Comparison of ENCODE assay signal across 1 cellular context in genomic region chr10:72276421-72277339, GRCh38.
TF ChIP-seq lines count a peak whose summit lies in the region.

No MANE protein-coding gene starts in this region.

TF ChIP-seq in K562, 482 proteins besides CTCF, POLR2A, EP300 and RAD21 (continued from another document and continues in another):
- TF ChIP-seq ZBTB17 (CRISPR knock-in tag; IDR thresholded peaks at IDR 0.05) (peak; percentile 90; the same call in 1 of the 2 replicates), FIP1L1 (IDR thresholded peaks at IDR 0.05; ENCODE audit: low read depth, low read length, poor library complexity, severe bottlenecking) (peak; percentile 1), RREB1 (CRISPR knock-in tag; IDR thresholded peaks at IDR 0.05) (peak; percentile 80; the same call in 1 of the 2 replicates), DDX20 (tag; IDR thresholded peaks at IDR 0.05; ENCODE audit: low read depth) (peak; percentile 59; the same call in 1 of the 2 replicates), ZBTB49 (CRISPR knock-in tag; IDR thresholded peaks at IDR 0.05; ENCODE audit: borderline replicate concordance) (no peak), USF2 (CRISPR knock-in tag; IDR thresholded peaks at IDR 0.05) (peak; percentile 81), DNMT1 (IDR thresholded peaks at IDR 0.05) (peak; percentile 18), PHB (CRISPR knock-in tag; IDR thresholded peaks at IDR 0.05) (peak; percentile 99), SMAD1 (IDR thresholded peaks at IDR 0.05; ENCODE audit: low read depth, low read length, partially characterized antibody) (peak; percentile 45), CXXC5 (CRISPR knock-in tag; IDR thresholded peaks at IDR 0.05) (peak; percentile 57), NFXL1 (CRISPR knock-in tag; IDR thresholded peaks at IDR 0.05) (peak; percentile 63; the same call in 1 of the 2 replicates), CCAR2 (IDR thresholded peaks at IDR 0.05; ENCODE audit: low read depth, low read length) (no peak), KLF13 (tag; IDR thresholded peaks at IDR 0.05; ENCODE audit: borderline replicate concordance, low read depth) (0 out of 2 replicates have a peak, but pooled peaks have one; percentile 9), MCM7 (IDR thresholded peaks at IDR 0.05) (no peak; a peak in 1 of 4 replicates), TEAD4 (IDR thresholded peaks at IDR 0.05; ENCODE audit: low read length) (peak; percentile 34; the same call in 1 of the 2 replicates), TEAD4 (CRISPR knock-in tag; IDR thresholded peaks at IDR 0.05; ENCODE audit: borderline replicate concordance) (no peak), ZNF445 (CRISPR knock-in tag; IDR thresholded peaks at IDR 0.05; ENCODE audit: low read depth) (0 out of 2 replicates have a peak, but pooled peaks have one; percentile 66), ZNF655 (CRISPR knock-in tag; IDR thresholded peaks at IDR 0.05) (peak; percentile 93), BCLAF1 (IDR thresholded peaks at IDR 0.05; ENCODE audit: borderline replicate concordance in 1 of 2, control insufficient read depth in 1 of 2, low read depth in 2 of 2, low read length in 1 of 2) (no peak), ZNF778 (CRISPR knock-in tag; IDR thresholded peaks at IDR 0.05) (0 out of 2 replicates have a peak, but pooled peaks have one; percentile 77), RBBP5 (IDR thresholded peaks at IDR 0.05; ENCODE audit: borderline replicate concordance, insufficient read depth, low read length, poor library complexity, severe bottlenecking) (peak; percentile 25), ZNF57 (CRISPR knock-in tag; IDR thresholded peaks at IDR 0.05) (peak; percentile 89), SUPT5H (IDR thresholded peaks at IDR 0.05) (peak; percentile 88), CAMTA2 (CRISPR knock-in tag; conservative IDR thresholded peaks at IDR 0.05) (peak; percentile 96; the same call in 1 of the 2 replicates), ZNF668 (CRISPR knock-in tag; IDR thresholded peaks at IDR 0.05) (peak; percentile 3; the same call in 1 of the 2 replicates), THAP12 (CRISPR knock-in tag; IDR thresholded peaks at IDR 0.05) (peak; percentile 15; the same call in 1 of the 2 replicates), THAP7 (CRISPR knock-in tag; IDR thresholded peaks at IDR 0.05) (peak; percentile 94), HOXB6 (CRISPR knock-in tag; IDR thresholded peaks at IDR 0.05; ENCODE audit: borderline replicate concordance) (peak; percentile 96), FOSL1 (tag; conservative IDR thresholded peaks at IDR 0.05) (peak; percentile 57), USF1 (CRISPR knock-in tag; IDR thresholded peaks at IDR 0.05) (peak; percentile 81), ZNF518B (CRISPR knock-in tag; IDR thresholded peaks at IDR 0.05) (peak; percentile 56)
